In the genomic region with DNA sequence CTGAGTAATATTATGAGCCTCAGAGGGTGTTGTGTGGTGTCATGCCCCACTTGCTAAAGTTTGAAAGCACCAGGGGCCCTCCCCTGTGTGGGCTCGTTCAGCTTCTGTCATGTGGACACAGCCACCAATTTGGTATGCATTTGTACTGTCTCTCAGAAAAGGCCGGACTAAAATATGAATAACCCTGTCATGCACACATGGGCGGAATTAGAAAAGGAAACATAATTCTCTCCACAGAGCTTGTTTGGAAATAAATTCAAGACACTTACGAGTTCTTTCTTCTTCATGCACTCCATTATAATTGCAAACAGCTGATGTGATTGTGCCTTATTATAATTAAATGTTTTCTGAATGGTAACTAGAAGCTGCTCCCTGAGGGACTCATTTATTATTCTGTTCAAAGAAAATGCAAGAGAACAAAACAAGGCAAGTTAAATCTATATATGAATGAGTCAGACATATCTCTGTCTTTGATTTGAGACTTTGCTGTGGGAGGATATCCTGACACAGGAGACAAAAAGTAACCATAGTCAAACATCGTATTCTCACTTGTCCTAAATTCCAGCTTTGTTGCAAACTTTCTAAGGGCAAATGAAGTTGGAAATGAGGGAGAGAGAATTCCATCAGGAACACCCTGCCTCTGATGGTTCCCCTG, we compare ENCODE assay signal across 19 cellular contexts. TPM values are rescaled to one million over a fixed set of nuclear protein-coding genes. Genes with fewer than 3 reads are reported as not detected.
DNase-seq lines count a peak whose midpoint lies in the region; ATAC-seq and TF ChIP-seq lines count a peak whose summit lies in the region.
"Had no signal": no experiment of that assay in that cellular context is flagged by ENCODE, and none has a peak within 500 bp of the region (broad histone marks: within the 10 kb centered on the region; RNA-seq: fewer than 3 reads in every experiment).

No MANE protein-coding gene starts in this region.

- no peaks in the 10 kb centered on the region for H3K36me3 ChIP-seq in left ventricle myocardium inferior
- H3K36me3 ChIP-seq: stomach had no signal

- ATAC-seq in Right ventricle myocardium inferior: no peak
- ATAC-seq in HG03139 (IDR thresholded peaks at IDR 0.05; ENCODE audit: unreplicated experiment): no peak
- ATAC-seq: A549; naive thymus-derived CD8-positive, alpha-beta T cell; psoas muscle had no signal

- H3K27me3 ChIP-seq in left ventricle myocardium inferior (ENCODE audit: low read depth): no peaks in the 10 kb centered on the region
- H3K27me3 ChIP-seq: stomach had no signal

- H3K27ac ChIP-seq in left ventricle myocardium inferior (replicated peaks): peak overlapping the region; percentile 78
- H3K27ac ChIP-seq: A549, psoas muscle, stomach had no signal

- peaks cover 11% of the 10 kb centered on the region for H3K4me1 Mint-ChIP-seq in type B pancreatic cell (ENCODE audit: unreplicated experiment)
- H3K4me1 Mint-ChIP-seq: naive thymus-derived CD8-positive, alpha-beta T cell had no signal

- no peak overlapping the region for H3K4me3 Mint-ChIP-seq in type B pancreatic cell
- H3K4me3 Mint-ChIP-seq: IgD-negative memory B cell; naive thymus-derived CD8-positive, alpha-beta T cell; T-helper 2 cell treated with Interferon-gamma antibody and Interleukin-4, amounts not matched to agents 5 μg/mL and 100 μg/mL, for 36 hours had no signal

- DNase-seq in left ventricle myocardium inferior (no peak), Right ventricle myocardium inferior (ENCODE audit: missing footprints) (no peak), NCI-H1436 treated with DMSO at 0.1 percent for 48 hours (lab: John Stamatoyannopoulos, UW) (peak; percentile 21), fibroblast of gingiva (ENCODE audit: low read depth) (peak; percentile 82), type B pancreatic cell (ENCODE audit: extremely low spot score, unreplicated experiment) (no peak), GDM1 (lab: John Stamatoyannopoulos, UW) (no peak)
- DNase-seq in activated naive CD4-positive, alpha-beta T cell treated with Interleukin-2 at 50 U/mL for 16 hours: no peak
- DNase-seq: activated CD4-positive, alpha-beta T cell treated with anti-CD3 and anti-CD28 coated beads for 1 hour; activated effector memory CD4-positive, alpha-beta T cell treated with Interleukin-2 at 50 U/mL for 16 hours; cerebellar nuclear complex; EL; naive thymus-derived CD8-positive, alpha-beta T cell; psoas muscle; stomach had no signal

- H3K9me3 ChIP-seq in left ventricle myocardium inferior (replicated peaks): no peaks in the 10 kb centered on the region
- H3K9me3 ChIP-seq: A549, psoas muscle, stomach had no signal

- H3K27ac Mint-ChIP-seq in type B pancreatic cell: peak overlapping the region; percentile 51
- H3K27ac Mint-ChIP-seq: IgD-negative memory B cell; T-helper 2 cell treated with Interferon-gamma antibody and Interleukin-4, amounts not matched to agents 5 μg/mL and 100 μg/mL, for 36 hours had no signal

- peaks cover 9% of the 10 kb centered on the region for H3K9me3 Mint-ChIP-seq in type B pancreatic cell
- H3K9me3 Mint-ChIP-seq: T-helper 2 cell treated with Interferon-gamma antibody and Interleukin-4, amounts not matched to agents 5 μg/mL and 100 μg/mL, for 36 hours had no signal

- no peak overlapping the region for H3K4me3 ChIP-seq in left ventricle myocardium inferior
- H3K4me3 ChIP-seq: A549, lung, psoas muscle, stomach had no signal

- H3K4me1 ChIP-seq in left ventricle myocardium inferior: peaks cover 16% of the 10 kb centered on the region
- H3K4me1 ChIP-seq: A549, psoas muscle had no signal

- TF ChIP-seq CTCF in left ventricle myocardium inferior (IDR thresholded peaks at IDR 0.05; ENCODE audit: borderline replicate concordance) (no peak), type B pancreatic cell (conservative IDR thresholded peaks at IDR 0.05) (no peak)

- peaks cover 5% of the 10 kb centered on the region for H3K36me3 Mint-ChIP-seq in type B pancreatic cell
- H3K36me3 Mint-ChIP-seq: IgD-negative memory B cell had no signal

- intact Hi-C loops in left ventricle myocardium inferior (cut with micrococcal nuclease): no loop called here
- intact Hi-C loops in Right ventricle myocardium inferior (cut with DNase I): loop anchor here (2.0 to 5.0 kb wide), 2 partner anchors 30 to 70 kb away; partner anchors contain the start of gene MTMR10

- H3K27me3 Mint-ChIP-seq in type B pancreatic cell: peaks cover 4% of the 10 kb centered on the region

RNA-seq across cellular contexts. Expression of gene TRPM1, which starts 39.1 kb away (rescaled TPM):
- not detected for total RNA-seq in left ventricle myocardium inferior
- total RNA-seq in Right ventricle myocardium inferior: not detected
- total RNA-seq in type B pancreatic cell (ENCODE audit: low replicate concordance): 9.5 TPM in 1 of 2 replicates, not detected in the other
- total RNA-seq: lung; naive thymus-derived CD8-positive, alpha-beta T cell; psoas muscle; stomach had no signal

Comparison
In these comparisons a context has a peak if more than half of its experiments do, and no peak if none do; other contexts are left out.
1. DNase-seq: peak in NCI-H1436 treated with DMSO at 0.1 percent for 48 hours (single experiment) and fibroblast of gingiva (single experiment); none in left ventricle myocardium inferior (single experiment), Right ventricle myocardium inferior (single experiment), type B pancreatic cell (single experiment), GDM1 (single experiment) and activated naive CD4-positive, alpha-beta T cell treated with Interleukin-2 at 50 U/mL for 16 hours (single experiment).